In the genomic region with DNA sequence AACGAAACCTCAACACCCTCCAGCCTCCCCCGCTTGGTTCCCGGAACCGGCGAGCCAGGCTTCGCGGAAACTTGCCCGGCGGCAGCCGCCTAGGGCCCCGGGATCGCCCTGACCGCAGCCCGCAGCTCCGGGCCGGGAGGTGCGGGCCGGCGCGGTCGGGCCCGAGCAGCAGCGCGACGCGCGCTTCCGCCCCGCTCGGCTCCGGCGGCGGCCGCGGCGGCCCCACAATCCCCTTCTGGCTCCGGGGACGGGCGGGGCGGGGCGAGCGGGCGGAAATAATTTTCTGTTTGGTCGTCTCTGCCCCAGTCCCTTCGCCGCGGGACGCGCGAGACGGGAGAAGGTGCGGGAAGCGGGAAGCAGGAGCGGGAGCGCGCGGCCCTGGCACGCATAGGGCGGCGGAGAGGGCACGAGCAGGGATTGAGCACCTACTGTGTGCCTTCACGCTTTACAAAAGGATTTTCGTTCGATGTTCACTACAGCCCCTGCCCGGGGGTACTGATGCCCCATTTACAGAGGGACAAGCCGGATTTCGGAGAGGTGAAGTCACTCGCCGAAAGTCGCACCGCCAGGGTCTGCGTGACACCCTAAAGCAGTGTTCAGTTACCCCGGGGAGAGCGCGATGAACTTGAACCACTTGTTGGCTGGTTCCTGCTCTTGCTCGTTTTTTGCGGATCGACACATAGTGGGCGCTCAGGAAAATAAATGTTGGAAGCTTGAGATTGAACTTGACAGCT, we compare ENCODE assay signal across 8 cellular contexts. TPM values are rescaled to one million over a fixed set of nuclear protein-coding genes. Genes with fewer than 3 reads are reported as not detected.
DNase-seq lines count a peak whose midpoint lies in the region; ATAC-seq and TF ChIP-seq lines count a peak whose summit lies in the region.

No MANE protein-coding gene starts in this region.

- no peaks in the 10 kb centered on the region for H3K27me3 ChIP-seq in kidney epithelial cell (ENCODE audit: control insufficient read depth, insufficient read depth, low read length)

- peak overlapping the region; percentile 45 for H3K4me3 ChIP-seq in kidney epithelial cell (ENCODE audit: low read depth, low read length)

- TF ChIP-seq CTCF in kidney epithelial cell (IDR thresholded peaks at IDR 0.05; ENCODE audit: insufficient read depth, low read length, poor library complexity, severe bottlenecking), result no peak

- peak; percentile 31 for DNase-seq in GM04503 (ENCODE audit: low read depth)
- peak; percentile 54 for DNase-seq in NCI-H2196 treated with DMSO at 0.1 percent for 48 hours (lab: John Stamatoyannopoulos, UW; ENCODE audit: unreplicated experiment)
- DNase-seq in cerebellum (ENCODE audit: low spot score), result peak; percentile 89
- no peak for DNase-seq in kidney epithelial cell (ENCODE audit: low read depth)
- DNase-seq in stimulated activated CD4-positive, alpha-beta T cell treated with anti-CD3 and anti-CD28 coated beads, Interleukin-12 subunit alpha, Interleukin-12 subunit beta, amount 100 ng/mL, for 4 hours, result peak; percentile 75

- ATAC-seq in HG02798 (IDR thresholded peaks at IDR 0.05; ENCODE audit: poor library complexity, unreplicated experiment), result peak; percentile 49
- peak; percentile 4 to 10 for ATAC-seq in activated CD4-positive, CD25-positive, alpha-beta regulatory T cell treated with anti-CD3 and anti-CD28 coated beads, Interleukin-2, amount 50 U/mL, for 24 hours
- no peak for ATAC-seq in GM18858 (IDR thresholded peaks at IDR 0.05; ENCODE audit: unreplicated experiment)

- H3K36me3 ChIP-seq in kidney epithelial cell (ENCODE audit: control insufficient read depth, insufficient read depth, low read length), result no peaks in the 10 kb centered on the region

RNA-seq across cellular contexts. Expression of a gene that starts 2.7 kb away (rescaled TPM):
- total RNA-seq in cerebellum (44.0 TPM), kidney epithelial cell (42.7 and 46.7 TPM in 2 replicates)

RNA-seq across cellular contexts. Expression of a gene that starts 27.6 kb away (rescaled TPM):
- total RNA-seq in cerebellum, result 0.82 TPM
- total RNA-seq in kidney epithelial cell, result 6.2 and 6.4 TPM in 2 replicates

RNA-seq across cellular contexts. Expression of a gene that starts 27.8 kb away (rescaled TPM):
- 0.91 TPM for total RNA-seq in cerebellum
- total RNA-seq in kidney epithelial cell, result 3.4 and 4.1 TPM in 2 replicates

RNA-seq across cellular contexts. Expression of a gene that starts 45.8 kb away (rescaled TPM):
- total RNA-seq in cerebellum (6.4 TPM), kidney epithelial cell (20.8 and 25.1 TPM in 2 replicates)

RNA-seq across cellular contexts. Expression of a gene that starts 50.2 kb away (rescaled TPM):
- total RNA-seq in cerebellum, result 73.9 TPM
- total RNA-seq in kidney epithelial cell, result 166 TPM in 2 replicates
